In the genomic region with DNA sequence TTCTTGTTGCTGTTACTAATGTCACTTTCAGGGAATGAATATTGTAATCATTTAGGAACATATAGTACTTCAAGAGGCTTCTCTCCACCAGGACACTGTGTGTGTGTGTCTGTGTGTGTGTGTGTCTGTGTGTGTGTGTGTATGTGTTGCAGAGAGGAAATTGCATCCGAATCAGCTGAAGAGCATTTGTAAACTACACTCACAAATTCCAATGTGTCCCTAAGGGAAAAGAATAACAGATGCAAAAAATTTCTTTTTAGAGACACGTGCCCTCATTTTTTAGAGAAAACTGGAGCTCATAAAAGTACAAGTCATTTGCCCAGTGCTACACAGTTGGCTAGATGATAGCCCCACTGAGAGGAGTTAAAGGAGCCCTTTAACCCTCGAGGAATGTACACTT, we compare ENCODE assay signal across 1 cellular context.
TF ChIP-seq lines count a peak whose summit lies in the region.

No MANE protein-coding gene starts in this region.

TF ChIP-seq in GM23338, 12 proteins besides CTCF, POLR2A, EP300 and RAD21 (continued from another document):
- TF ChIP-seq, protein P1, sequence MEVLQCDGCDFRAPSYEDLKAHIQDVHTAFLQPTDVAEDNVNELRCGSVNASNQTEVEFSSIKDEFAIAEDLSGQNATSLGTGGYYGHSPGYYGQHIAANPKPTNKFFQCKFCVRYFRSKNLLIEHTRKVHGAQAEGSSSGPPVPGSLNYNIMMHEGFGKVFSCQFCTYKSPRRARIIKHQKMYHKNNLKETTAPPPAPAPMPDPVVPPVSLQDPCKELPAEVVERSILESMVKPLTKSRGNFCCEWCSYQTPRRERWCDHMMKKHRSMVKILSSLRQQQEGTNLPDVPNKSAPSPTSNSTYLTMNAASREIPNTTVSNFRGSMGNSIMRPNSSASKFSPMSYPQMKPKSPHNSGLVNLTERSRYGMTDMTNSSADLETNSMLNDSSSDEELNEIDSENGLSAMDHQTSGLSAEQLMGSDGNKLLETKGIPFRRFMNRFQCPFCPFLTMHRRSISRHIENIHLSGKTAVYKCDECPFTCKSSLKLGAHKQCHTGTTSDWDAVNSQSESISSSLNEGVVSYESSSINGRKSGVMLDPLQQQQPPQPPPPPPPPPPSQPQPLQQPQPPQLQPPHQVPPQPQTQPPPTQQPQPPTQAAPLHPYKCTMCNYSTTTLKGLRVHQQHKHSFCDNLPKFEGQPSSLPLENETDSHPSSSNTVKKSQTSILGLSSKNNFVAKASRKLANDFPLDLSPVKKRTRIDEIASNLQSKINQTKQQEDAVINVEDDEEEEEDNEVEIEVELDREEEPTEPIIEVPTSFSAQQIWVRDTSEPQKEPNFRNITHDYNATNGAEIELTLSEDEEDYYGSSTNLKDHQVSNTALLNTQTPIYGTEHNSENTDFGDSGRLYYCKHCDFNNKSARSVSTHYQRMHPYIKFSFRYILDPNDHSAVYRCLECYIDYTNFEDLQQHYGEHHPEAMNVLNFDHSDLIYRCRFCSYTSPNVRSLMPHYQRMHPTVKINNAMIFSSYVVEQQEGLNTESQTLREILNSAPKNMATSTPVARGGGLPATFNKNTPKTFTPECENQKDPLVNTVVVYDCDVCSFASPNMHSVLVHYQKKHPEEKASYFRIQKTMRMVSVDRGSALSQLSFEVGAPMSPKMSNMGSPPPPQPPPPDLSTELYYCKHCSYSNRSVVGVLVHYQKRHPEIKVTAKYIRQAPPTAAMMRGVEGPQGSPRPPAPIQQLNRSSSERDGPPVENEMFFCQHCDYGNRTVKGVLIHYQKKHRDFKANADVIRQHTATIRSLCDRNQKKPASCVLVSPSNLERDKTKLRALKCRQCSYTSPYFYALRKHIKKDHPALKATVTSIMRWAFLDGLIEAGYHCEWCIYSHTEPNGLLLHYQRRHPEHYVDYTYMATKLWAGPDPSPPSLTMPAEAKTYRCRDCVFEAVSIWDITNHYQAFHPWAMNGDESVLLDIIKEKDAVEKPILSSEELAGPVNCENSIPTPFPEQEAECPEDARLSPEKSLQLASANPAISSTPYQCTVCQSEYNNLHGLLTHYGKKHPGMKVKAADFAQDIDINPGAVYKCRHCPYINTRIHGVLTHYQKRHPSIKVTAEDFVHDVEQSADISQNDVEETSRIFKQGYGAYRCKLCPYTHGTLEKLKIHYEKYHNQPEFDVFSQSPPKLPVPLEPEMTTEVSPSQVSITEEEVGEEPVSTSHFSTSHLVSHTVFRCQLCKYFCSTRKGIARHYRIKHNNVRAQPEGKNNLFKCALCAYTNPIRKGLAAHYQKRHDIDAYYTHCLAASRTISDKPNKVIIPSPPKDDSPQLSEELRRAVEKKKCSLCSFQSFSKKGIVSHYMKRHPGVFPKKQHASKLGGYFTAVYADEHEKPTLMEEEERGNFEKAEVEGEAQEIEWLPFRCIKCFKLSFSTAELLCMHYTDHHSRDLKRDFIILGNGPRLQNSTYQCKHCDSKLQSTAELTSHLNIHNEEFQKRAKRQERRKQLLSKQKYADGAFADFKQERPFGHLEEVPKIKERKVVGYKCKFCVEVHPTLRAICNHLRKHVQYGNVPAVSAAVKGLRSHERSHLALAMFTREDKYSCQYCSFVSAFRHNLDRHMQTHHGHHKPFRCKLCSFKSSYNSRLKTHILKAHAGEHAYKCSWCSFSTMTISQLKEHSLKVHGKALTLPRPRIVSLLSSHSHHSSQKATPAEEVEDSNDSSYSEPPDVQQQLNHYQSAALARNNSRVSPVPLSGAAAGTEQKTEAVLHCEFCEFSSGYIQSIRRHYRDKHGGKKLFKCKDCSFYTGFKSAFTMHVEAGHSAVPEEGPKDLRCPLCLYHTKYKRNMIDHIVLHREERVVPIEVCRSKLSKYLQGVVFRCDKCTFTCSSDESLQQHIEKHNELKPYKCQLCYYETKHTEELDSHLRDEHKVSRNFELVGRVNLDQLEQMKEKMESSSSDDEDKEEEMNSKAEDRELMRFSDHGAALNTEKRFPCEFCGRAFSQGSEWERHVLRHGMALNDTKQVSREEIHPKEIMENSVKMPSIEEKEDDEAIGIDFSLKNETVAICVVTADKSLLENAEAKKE (CRISPR knock-in tag; IDR thresholded peaks at IDR 0.05) = no peak
- TF ChIP-seq, protein P2, sequence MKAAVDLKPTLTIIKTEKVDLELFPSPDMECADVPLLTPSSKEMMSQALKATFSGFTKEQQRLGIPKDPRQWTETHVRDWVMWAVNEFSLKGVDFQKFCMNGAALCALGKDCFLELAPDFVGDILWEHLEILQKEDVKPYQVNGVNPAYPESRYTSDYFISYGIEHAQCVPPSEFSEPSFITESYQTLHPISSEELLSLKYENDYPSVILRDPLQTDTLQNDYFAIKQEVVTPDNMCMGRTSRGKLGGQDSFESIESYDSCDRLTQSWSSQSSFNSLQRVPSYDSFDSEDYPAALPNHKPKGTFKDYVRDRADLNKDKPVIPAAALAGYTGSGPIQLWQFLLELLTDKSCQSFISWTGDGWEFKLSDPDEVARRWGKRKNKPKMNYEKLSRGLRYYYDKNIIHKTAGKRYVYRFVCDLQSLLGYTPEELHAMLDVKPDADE (IDR thresholded peaks at IDR 0.05) = no peak
- no peak for TF ChIP-seq ZNF331 (CRISPR knock-in tag; IDR thresholded peaks at IDR 0.05; ENCODE audit: low read depth)
- TF ChIP-seq CREB1 (CRISPR knock-in tag; IDR thresholded peaks at IDR 0.05; ENCODE audit: low read depth) = no peak
- TF ChIP-seq EZH2phosphoT487 (IDR thresholded peaks at IDR 0.05; ENCODE audit: unreplicated experiment) = no peak
- TF ChIP-seq, protein P3, sequence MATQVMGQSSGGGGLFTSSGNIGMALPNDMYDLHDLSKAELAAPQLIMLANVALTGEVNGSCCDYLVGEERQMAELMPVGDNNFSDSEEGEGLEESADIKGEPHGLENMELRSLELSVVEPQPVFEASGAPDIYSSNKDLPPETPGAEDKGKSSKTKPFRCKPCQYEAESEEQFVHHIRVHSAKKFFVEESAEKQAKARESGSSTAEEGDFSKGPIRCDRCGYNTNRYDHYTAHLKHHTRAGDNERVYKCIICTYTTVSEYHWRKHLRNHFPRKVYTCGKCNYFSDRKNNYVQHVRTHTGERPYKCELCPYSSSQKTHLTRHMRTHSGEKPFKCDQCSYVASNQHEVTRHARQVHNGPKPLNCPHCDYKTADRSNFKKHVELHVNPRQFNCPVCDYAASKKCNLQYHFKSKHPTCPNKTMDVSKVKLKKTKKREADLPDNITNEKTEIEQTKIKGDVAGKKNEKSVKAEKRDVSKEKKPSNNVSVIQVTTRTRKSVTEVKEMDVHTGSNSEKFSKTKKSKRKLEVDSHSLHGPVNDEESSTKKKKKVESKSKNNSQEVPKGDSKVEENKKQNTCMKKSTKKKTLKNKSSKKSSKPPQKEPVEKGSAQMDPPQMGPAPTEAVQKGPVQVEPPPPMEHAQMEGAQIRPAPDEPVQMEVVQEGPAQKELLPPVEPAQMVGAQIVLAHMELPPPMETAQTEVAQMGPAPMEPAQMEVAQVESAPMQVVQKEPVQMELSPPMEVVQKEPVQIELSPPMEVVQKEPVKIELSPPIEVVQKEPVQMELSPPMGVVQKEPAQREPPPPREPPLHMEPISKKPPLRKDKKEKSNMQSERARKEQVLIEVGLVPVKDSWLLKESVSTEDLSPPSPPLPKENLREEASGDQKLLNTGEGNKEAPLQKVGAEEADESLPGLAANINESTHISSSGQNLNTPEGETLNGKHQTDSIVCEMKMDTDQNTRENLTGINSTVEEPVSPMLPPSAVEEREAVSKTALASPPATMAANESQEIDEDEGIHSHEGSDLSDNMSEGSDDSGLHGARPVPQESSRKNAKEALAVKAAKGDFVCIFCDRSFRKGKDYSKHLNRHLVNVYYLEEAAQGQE (IDR thresholded peaks at IDR 0.05; ENCODE audit: unreplicated experiment) = no peak
- no peak for TF ChIP-seq EZH2 (IDR thresholded peaks at IDR 0.05; ENCODE audit: low read depth, unreplicated experiment)
- TF ChIP-seq STAT1 (IDR thresholded peaks at IDR 0.05; ENCODE audit: unreplicated experiment) = no peak
